1 cellular context compared by ENCODE assay signal in the genomic region with DNA sequence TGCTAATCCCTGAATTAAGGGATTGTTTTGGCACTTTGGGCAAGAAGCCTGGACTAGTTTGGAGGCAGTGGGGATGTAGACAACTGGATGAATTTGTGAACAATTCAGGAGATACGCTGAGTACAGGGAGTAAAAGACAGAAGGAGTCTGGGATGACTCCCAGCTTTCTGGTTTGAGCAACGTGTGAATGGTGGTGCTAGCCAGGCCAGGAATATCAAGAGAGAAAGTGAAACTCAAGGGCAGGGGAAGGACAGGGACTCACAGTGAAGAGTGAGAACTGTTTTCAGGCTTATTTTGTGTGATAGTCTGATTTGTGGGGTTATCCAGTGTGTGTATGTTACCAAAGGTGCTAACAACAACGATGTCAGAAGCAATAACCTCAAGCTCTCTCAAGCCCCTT.
TF ChIP-seq lines count a peak whose summit lies in the region.

No MANE protein-coding gene starts in this region.

TF ChIP-seq in HepG2, 621 proteins besides CTCF, POLR2A, EP300 and RAD21:
- TF ChIP-seq, protein P1, sequence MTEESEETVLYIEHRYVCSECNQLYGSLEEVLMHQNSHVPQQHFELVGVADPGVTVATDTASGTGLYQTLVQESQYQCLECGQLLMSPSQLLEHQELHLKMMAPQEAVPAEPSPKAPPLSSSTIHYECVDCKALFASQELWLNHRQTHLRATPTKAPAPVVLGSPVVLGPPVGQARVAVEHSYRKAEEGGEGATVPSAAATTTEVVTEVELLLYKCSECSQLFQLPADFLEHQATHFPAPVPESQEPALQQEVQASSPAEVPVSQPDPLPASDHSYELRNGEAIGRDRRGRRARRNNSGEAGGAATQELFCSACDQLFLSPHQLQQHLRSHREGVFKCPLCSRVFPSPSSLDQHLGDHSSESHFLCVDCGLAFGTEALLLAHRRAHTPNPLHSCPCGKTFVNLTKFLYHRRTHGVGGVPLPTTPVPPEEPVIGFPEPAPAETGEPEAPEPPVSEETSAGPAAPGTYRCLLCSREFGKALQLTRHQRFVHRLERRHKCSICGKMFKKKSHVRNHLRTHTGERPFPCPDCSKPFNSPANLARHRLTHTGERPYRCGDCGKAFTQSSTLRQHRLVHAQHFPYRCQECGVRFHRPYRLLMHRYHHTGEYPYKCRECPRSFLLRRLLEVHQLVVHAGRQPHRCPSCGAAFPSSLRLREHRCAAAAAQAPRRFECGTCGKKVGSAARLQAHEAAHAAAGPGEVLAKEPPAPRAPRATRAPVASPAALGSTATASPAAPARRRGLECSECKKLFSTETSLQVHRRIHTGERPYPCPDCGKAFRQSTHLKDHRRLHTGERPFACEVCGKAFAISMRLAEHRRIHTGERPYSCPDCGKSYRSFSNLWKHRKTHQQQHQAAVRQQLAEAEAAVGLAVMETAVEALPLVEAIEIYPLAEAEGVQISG (CRISPR knock-in tag; IDR thresholded peaks at IDR 0.05): no peak
- TF ChIP-seq MEIS1 (CRISPR knock-in tag; IDR thresholded peaks at IDR 0.05; ENCODE audit: borderline replicate concordance) (no peak), ZBTB3 (CRISPR knock-in tag; IDR thresholded peaks at IDR 0.05; ENCODE audit: borderline replicate concordance, low read depth) (no peak), ZNF451 (CRISPR knock-in tag; IDR thresholded peaks at IDR 0.05) (no peak), SALL1 (CRISPR knock-in tag; IDR thresholded peaks at IDR 0.05) (no peak), ZNF879 (CRISPR knock-in tag; IDR thresholded peaks at IDR 0.05) (no peak), SCMH1 (CRISPR knock-in tag; IDR thresholded peaks at IDR 0.05; ENCODE audit: borderline replicate concordance) (no peak), NFATC3 (CRISPR knock-in tag; IDR thresholded peaks at IDR 0.05) (no peak), ZNF776 (CRISPR knock-in tag; IDR thresholded peaks at IDR 0.05) (no peak)
- TF ChIP-seq, protein P2, sequence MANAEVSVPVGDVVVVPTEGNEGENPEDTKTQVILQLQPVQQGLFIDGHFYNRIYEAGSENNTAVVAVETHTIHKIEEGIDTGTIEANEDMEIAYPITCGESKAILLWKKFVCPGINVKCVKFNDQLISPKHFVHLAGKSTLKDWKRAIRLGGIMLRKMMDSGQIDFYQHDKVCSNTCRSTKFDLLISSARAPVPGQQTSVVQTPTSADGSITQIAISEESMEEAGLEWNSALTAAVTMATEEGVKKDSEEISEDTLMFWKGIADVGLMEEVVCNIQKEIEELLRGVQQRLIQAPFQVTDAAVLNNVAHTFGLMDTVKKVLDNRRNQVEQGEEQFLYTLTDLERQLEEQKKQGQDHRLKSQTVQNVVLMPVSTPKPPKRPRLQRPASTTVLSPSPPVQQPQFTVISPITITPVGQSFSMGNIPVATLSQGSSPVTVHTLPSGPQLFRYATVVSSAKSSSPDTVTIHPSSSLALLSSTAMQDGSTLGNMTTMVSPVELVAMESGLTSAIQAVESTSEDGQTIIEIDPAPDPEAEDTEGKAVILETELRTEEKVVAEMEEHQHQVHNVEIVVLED (CRISPR knock-in tag; IDR thresholded peaks at IDR 0.05; ENCODE audit: borderline replicate concordance): no peak
- TF ChIP-seq, protein P3, sequence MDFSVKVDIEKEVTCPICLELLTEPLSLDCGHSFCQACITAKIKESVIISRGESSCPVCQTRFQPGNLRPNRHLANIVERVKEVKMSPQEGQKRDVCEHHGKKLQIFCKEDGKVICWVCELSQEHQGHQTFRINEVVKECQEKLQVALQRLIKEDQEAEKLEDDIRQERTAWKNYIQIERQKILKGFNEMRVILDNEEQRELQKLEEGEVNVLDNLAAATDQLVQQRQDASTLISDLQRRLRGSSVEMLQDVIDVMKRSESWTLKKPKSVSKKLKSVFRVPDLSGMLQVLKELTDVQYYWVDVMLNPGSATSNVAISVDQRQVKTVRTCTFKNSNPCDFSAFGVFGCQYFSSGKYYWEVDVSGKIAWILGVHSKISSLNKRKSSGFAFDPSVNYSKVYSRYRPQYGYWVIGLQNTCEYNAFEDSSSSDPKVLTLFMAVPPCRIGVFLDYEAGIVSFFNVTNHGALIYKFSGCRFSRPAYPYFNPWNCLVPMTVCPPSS (IDR thresholded peaks at IDR 0.05): no peak
- TF ChIP-seq, protein P4, sequence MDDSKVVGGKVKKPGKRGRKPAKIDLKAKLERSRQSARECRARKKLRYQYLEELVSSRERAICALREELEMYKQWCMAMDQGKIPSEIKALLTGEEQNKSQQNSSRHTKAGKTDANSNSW (CRISPR knock-in tag; IDR thresholded peaks at IDR 0.05; ENCODE audit: borderline replicate concordance): no peak
